In the genomic region with DNA sequence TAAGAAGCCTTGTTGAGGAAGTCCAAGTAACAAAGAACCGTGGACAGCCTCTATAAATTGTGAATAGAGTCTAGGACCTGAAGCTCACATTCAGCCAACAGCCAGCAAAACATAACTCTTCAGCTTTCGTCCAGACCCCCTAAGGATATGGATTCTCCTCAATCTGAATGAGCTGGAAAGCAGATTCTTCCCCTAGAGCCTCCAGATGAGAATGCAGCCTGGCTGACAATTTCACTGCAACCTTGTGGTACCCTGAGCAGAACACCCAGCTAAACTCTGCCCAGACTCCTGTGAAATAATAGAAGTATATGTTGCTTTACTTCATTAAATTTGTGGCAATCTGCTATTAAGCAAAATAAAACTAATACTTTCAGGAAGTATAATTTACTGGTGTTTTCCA, we compare ENCODE assay signal across 18 cellular contexts.
"Had no signal": no experiment of that assay in that cellular context is flagged by ENCODE, and none has a peak within 500 bp of the region (broad histone marks: within the 10 kb centered on the region; RNA-seq: fewer than 3 reads in every experiment).

No MANE protein-coding gene starts in this region.

- H3K4me3 ChIP-seq: cardiac muscle cell, heart left ventricle, psoas muscle, sigmoid colon, testis had no signal

- H3K4me1 ChIP-seq: heart left ventricle, psoas muscle, sigmoid colon, testis had no signal

- H3K27me3 ChIP-seq: cardiac muscle cell, heart left ventricle, sigmoid colon, testis had no signal

- H3K36me3 ChIP-seq: cardiac muscle cell, heart left ventricle, sigmoid colon had no signal

- H3K9me3 ChIP-seq: psoas muscle, sigmoid colon, testis had no signal

- H3K27ac ChIP-seq: cardiac muscle cell, heart left ventricle, psoas muscle, sigmoid colon, testis had no signal

- DNase-seq: activated CD4-positive, alpha-beta T cell treated with anti-CD3 and anti-CD28 coated beads for 4 hours; activated CD8-positive, alpha-beta memory T cell treated with anti-CD3 and anti-CD28 coated beads, Interleukin-2, amount 50 U/mL, for 4 hours; activated CD8-positive, alpha-beta T cell treated with anti-CD3 and anti-CD28 coated beads for 36 hours; activated naive CD4-positive, alpha-beta T cell treated with Interleukin-2 at 50 U/mL for 16 hours; activated naive CD8-positive, alpha-beta T cell treated with anti-CD3 and anti-CD28 coated beads, Interleukin-2, amount 50 U/mL, for 24 hours; foreskin melanocyte; heart left ventricle; left cardiac atrium; naive thymus-derived CD4-positive, alpha-beta T cell; occipital lobe; psoas muscle; sigmoid colon; stimulated activated CD4-positive, alpha-beta T cell treated with anti-CD3 and anti-CD28 coated beads, Interleukin-12 subunit alpha, Interleukin-12 subunit beta, amount 100 ng/mL, for 4 hours; stimulated activated CD8-positive, alpha-beta memory T cell treated with anti-CD3 and anti-CD28 coated beads, Interleukin-4, amount 100 ng/mL, for 48 hours; T-helper 9 cell; testis had no signal

- FAIRE-seq: astrocyte had no signal

- ATAC-seq: activated CD8-positive, alpha-beta T cell treated with anti-CD3 and anti-CD28 coated beads for 36 hours; activated naive CD8-positive, alpha-beta T cell treated with anti-CD3 and anti-CD28 coated beads, Interleukin-2, amount 50 U/mL, for 24 hours; heart left ventricle; left cardiac atrium; naive thymus-derived CD4-positive, alpha-beta T cell; psoas muscle had no signal
